Comparison of ENCODE assay signal across 8 cellular contexts in the genomic region with DNA sequence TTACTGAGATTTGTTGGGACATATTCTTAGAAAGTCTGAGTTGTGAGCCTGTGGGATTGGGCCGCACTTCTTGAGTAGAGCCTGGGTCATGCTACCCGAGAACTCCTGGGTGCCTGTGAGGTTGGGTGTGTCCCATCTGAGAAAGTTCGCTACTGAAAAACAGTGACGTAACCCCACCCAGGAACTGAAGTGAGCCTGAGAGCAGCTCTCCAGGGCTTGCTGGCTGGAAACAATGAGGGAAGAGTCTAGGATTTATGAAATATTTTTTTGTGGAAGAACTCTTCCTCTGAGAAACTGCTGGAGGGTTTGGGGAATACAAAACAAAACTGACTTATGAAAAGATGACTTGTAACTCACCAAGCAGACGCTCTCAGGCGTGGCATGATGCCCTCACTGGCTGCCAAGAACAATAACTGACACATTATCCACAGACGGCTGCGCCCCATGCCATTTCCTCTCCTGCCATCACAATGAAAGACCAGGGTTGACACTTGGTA.
A peak's percentile ranks its signal among the peaks of the same experiment; 100 is the strongest.
DNase-seq lines count a peak whose midpoint lies in the region; ATAC-seq, FAIRE-seq and TF ChIP-seq lines count a peak whose summit lies in the region.

No MANE protein-coding gene starts in this region.

- in situ Hi-C loops in transverse colon (cut with MboI; ENCODE audit: low pct_ligation_motif_present in 1 of 4, low pct_unique_long_range_greater_than_20kb in 1 of 4, low sequenced_read_pairs in 3 of 4), result loop anchor here in 1 of 4 donors (10.0 kb wide), 1 partner anchor 55 kb away; no protein-coding TSS in a partner anchor

- peaks cover 95% of the 10 kb centered on the region for H3K4me1 Mint-ChIP-seq in activated B cell treated with CpG ODN at 0.5 μM for 24 hours
- H3K4me1 Mint-ChIP-seq in chondrocyte (ENCODE audit: low read depth), result peaks cover 80% of the 10 kb centered on the region

- no peak overlapping the region for H3K56ac ChIP-seq in mesendoderm (ENCODE audit: low read length)

- no peak overlapping the region for H3K4ac ChIP-seq in mesendoderm (ENCODE audit: low read depth, low read length)

- WGBS in mesendoderm (ENCODE audit: extremely low coverage, insufficient coverage, low lambda C conversion rate), result no CpG with 5 or more reads among the region's 8 CpGs
- WGBS in transverse colon (ENCODE audit: low coverage in 1 of 2), 2 donors, result 6 to 19% methylated on average over 4 to 8 of the region's 8 CpGs

- H3K27ac Mint-ChIP-seq in activated B cell treated with CpG ODN at 0.5 μM for 24 hours, result peak overlapping the region; percentile 82
- H3K27ac Mint-ChIP-seq in chondrocyte (ENCODE audit: unreplicated experiment), result peak overlapping the region; percentile 87

- peaks cover 16% of the 10 kb centered on the region for H3K79me2 ChIP-seq in mesendoderm (ENCODE audit: control insufficient read depth, insufficient read depth, low read length)

- peak overlapping the region; percentile 27 for H3K4me3 ChIP-seq in LNCaP clone FGC (ENCODE audit: low read depth, low read length)
- no peak overlapping the region for H3K4me3 ChIP-seq in mesendoderm (ENCODE audit: low read length)
- peak overlapping the region in 2 of 4 donors; percentile 5 to 27 for H3K4me3 ChIP-seq in transverse colon

- H4K8ac ChIP-seq in mesendoderm (ENCODE audit: low read depth, low read length), result no peak overlapping the region

- no peak overlapping the region for H4K5ac ChIP-seq in mesendoderm (ENCODE audit: low read length)

- H3K4me2 ChIP-seq in mesendoderm (ENCODE audit: low read length), result no peak overlapping the region

- DNase-seq in LNCaP clone FGC (ENCODE audit: low read depth), result peak; percentile 80
- DNase-seq in activated B cell treated with CpG ODN at 0.5 μM for 24 hours, result no peak
- DNase-seq in chondrocyte (ENCODE audit: low spot score), result no peak
- DNase-seq in mesendoderm, result no peak
- DNase-seq in transverse colon, result peak; percentile 81
- no peak for DNase-seq in D721Med (ENCODE audit: insufficient read length, low spot score)
- no peak for DNase-seq in HuH-7 (ENCODE audit: low spot score)

- H3K4me3 Mint-ChIP-seq in activated B cell treated with CpG ODN at 0.5 μM for 24 hours (peak overlapping the region; percentile 53), chondrocyte (ENCODE audit: unreplicated experiment) (peak overlapping the region; percentile 21)

- no peaks in the 10 kb centered on the region for H3K36me3 ChIP-seq in mesendoderm (ENCODE audit: control insufficient read depth, insufficient read depth, low read length)
- H3K36me3 ChIP-seq in transverse colon, result no peaks in the 10 kb centered on the region

- H3K9me3 Mint-ChIP-seq in activated B cell treated with CpG ODN at 0.5 μM for 24 hours, result no peaks in the 10 kb centered on the region
- no peaks in the 10 kb centered on the region for H3K9me3 Mint-ChIP-seq in chondrocyte (ENCODE audit: low read depth)

- peak overlapping the region; percentile 23 for H2AK5ac ChIP-seq in mesendoderm (ENCODE audit: low read length)

- no peak for TF ChIP-seq CTCF in LNCaP clone FGC (IDR thresholded peaks at IDR 0.05; ENCODE audit: control insufficient read depth, extremely low read depth, insufficient read depth)
- TF ChIP-seq CTCF in activated B cell treated with CpG ODN at 0.5 μM for 24 hours (IDR thresholded peaks at IDR 0.05), result no peak
- TF ChIP-seq CTCF in chondrocyte (IDR thresholded peaks at IDR 0.05), result no peak
- no peak for TF ChIP-seq CTCF in transverse colon (IDR thresholded peaks at IDR 0.05)
- TF ChIP-seq CTCF in D721Med (IDR thresholded peaks at IDR 0.05; ENCODE audit: insufficient read depth, missing control alignments), result no peak

- H3K27me3 Mint-ChIP-seq in activated B cell treated with CpG ODN at 0.5 μM for 24 hours (no peaks in the 10 kb centered on the region), chondrocyte (ENCODE audit: low read depth) (no peaks in the 10 kb centered on the region)

- no peak overlapping the region for H3K23ac ChIP-seq in mesendoderm (ENCODE audit: low read length)

- H3K4me1 ChIP-seq in mesendoderm (ENCODE audit: control insufficient read depth, low read depth, low read length) (peaks cover 19% of the 10 kb centered on the region), transverse colon (peaks cover 55 to 83% (median 62%) of the 10 kb centered on the region in 4 donors)

- CTCF ChIA-PET in activated B cell treated with CpG ODN at 0.5 μM for 24 hours (lab: Charles Lee), result interaction anchor here (0.9 to 2.8 kb wide), 5 partner anchors 10 to 130 kb away, joined by 3 to 10 read pairs (median 8); no protein-coding TSS in a partner anchor

- H3K27me3 ChIP-seq in mesendoderm (ENCODE audit: insufficient read depth, low read length, poor library complexity) (no peaks in the 10 kb centered on the region), transverse colon (no peaks in the 10 kb centered on the region)

- POLR2A ChIA-PET in activated B cell treated with CpG ODN at 0.5 μM for 24 hours (lab: Charles Lee), result interaction anchor here (1.6 to 6.1 kb wide), 3 partner anchors 10 to 70 kb away, joined by 3 to 37 read pairs (median 4); a partner anchor contains a TSS

- peaks cover 12% of the 10 kb centered on the region for H3K36me3 Mint-ChIP-seq in activated B cell treated with CpG ODN at 0.5 μM for 24 hours (ENCODE audit: low read depth)
- H3K36me3 Mint-ChIP-seq in chondrocyte (ENCODE audit: low read depth), result no peaks in the 10 kb centered on the region

- H3K9me3 ChIP-seq in transverse colon, result no peaks in the 10 kb centered on the region

- no peak for FAIRE-seq in D721Med (lab: Jason Lieb, UNC)

- no peak overlapping the region for H3K9ac ChIP-seq in mesendoderm (ENCODE audit: low read length)

- no peak overlapping the region for H3K27ac ChIP-seq in mesendoderm (ENCODE audit: low read depth, low read length)
- peak overlapping the region; percentile 80 to 90 (median 86) for H3K27ac ChIP-seq in transverse colon

- no peak overlapping the region for H2BK5ac ChIP-seq in mesendoderm (ENCODE audit: low read length)

- intact Hi-C loops in activated B cell treated with CpG ODN at 0.5 μM for 24 hours (cut with micrococcal nuclease), result loop anchor here (1.0 to 2.0 kb wide), 2 partner anchors 17 to 130 kb away; no protein-coding TSS in a partner anchor
- intact Hi-C loops in transverse colon (cut with DNase I; ENCODE audit: low total_unique reads), result no loop called here

- no peak for TF ChIP-seq POLR2A in transverse colon (IDR thresholded peaks at IDR 0.05)

- H2BK120ac ChIP-seq in mesendoderm (ENCODE audit: low read depth, low read length), result no peak overlapping the region

- no peak for TF ChIP-seq EP300 in transverse colon (IDR thresholded peaks at IDR 0.05; ENCODE audit: low read depth)

- no peak overlapping the region for H3K18ac ChIP-seq in mesendoderm (ENCODE audit: low read length)

- no peak overlapping the region for H2BK15ac ChIP-seq in mesendoderm (replicated peaks; ENCODE audit: low read depth)

- ATAC-seq in GM19351 (IDR thresholded peaks at IDR 0.05; ENCODE audit: unreplicated experiment) (peak; percentile 50), activated B cell treated with CpG ODN at 0.5 μM for 24 hours (ENCODE audit: low read depth) (peak; percentile 64)

- H3K79me1 ChIP-seq in mesendoderm (ENCODE audit: low read length), result peaks cover 18% of the 10 kb centered on the region

Comparison
In these comparisons a context has a peak if more than half of its experiments do, and no peak if none do; other contexts are left out.
1. DNase-seq: peak in LNCaP clone FGC (single experiment) and transverse colon (single experiment); none in activated B cell treated with CpG ODN at 0.5 μM for 24 hours (single experiment), chondrocyte (single experiment), mesendoderm (single experiment), D721Med (single experiment) and HuH-7 (single experiment).